ENCODE assay signal across 24 cellular contexts in genomic region chr1:212152308-212152693, GRCh38.
DNase-seq lines count a peak whose midpoint lies in the region; FAIRE-seq and TF ChIP-seq lines count a peak whose summit lies in the region.
"Had no signal": no experiment of that assay in that cellular context is flagged by ENCODE, and none has a peak within 500 bp of the region (broad histone marks: within the 10 kb centered on the region; RNA-seq: fewer than 3 reads in every experiment).

No MANE protein-coding gene starts in this region.

- DNase-seq in COLO829 (ENCODE audit: low spot score) (peak; percentile 46), OCI-M1 (lab: John Stamatoyannopoulos, UW) (peak; percentile 99), bronchial epithelial cell (ENCODE audit: low read depth) (no peak), kidney glomerular epithelial cell (lab: John Stamatoyannopoulos, UW) (no peak), H7 (no peak), LoVo (ENCODE audit: low spot score) (no peak)
- no peak for DNase-seq in activated CD4-positive, CD25-positive, alpha-beta regulatory T cell treated with anti-CD3 and anti-CD28 coated beads, Interleukin-2, amount 50 U/mL, for 72 hours
- DNase-seq: activated B cell treated with CpG ODN at 0.5 μM for 24 hours; activated CD8-positive, alpha-beta T cell treated with anti-CD3 and anti-CD28 coated beads for 36 hours; activated naive CD4-positive, alpha-beta T cell treated with Interleukin-2 at 50 U/mL for 16 hours; amniotic stem cell; CD4-positive, alpha-beta T cell; central memory CD4-positive, alpha-beta T cell; DMS153; foreskin fibroblast; Karpas-422; left ventricle myocardium superior; NCI-H1105 treated with DMSO at 0.1 percent for 48 hours; NCI-H2081; stimulated activated CD4-positive, alpha-beta T cell treated with anti-CD3 and anti-CD28 coated beads, Interleukin-12 subunit alpha, Interleukin-12 subunit beta, amount 100 ng/mL, for 4 hours; stimulated activated CD4-positive, alpha-beta T cell treated with anti-CD3 and anti-CD28 coated beads, Interleukin-4, amount 100 ng/mL, for 4 hours; stimulated activated naive CD8-positive, alpha-beta T cell treated with anti-CD3 and anti-CD28 coated beads, Interleukin-15, Interleukin-2, amounts not matched to agents 100 U/mL and 50 U/mL, for 24 hours; T-helper 17 cell had no signal

- FAIRE-seq in bronchial epithelial cell (lab: Jason Lieb, UNC): peak; percentile 32

- WGBS in mesodermal cell (ENCODE audit: insufficient coverage in 2 of 2), 2 experiments: 75 to 88% methylated on average over 1 to 2 of the region's 2 CpGs

- H3K36me3 ChIP-seq in bronchial epithelial cell (ENCODE audit: control insufficient read depth, insufficient read depth, low read length) (no peaks in the 10 kb centered on the region), mesodermal cell (ENCODE audit: control insufficient read depth, insufficient read depth, low read length) (no peaks in the 10 kb centered on the region), H7 (replicated peaks; ENCODE audit: control insufficient read depth, insufficient read depth, low read length) (no peaks in the 10 kb centered on the region)

- H3K9me3 ChIP-seq in mesodermal cell (ENCODE audit: control insufficient read depth, low read length): no peaks in the 10 kb centered on the region

- peak overlapping the region; percentile 10 for H3K27ac ChIP-seq in mesodermal cell (ENCODE audit: low read depth, low read length, severe bottlenecking)

- H3K4me3 ChIP-seq in bronchial epithelial cell (ENCODE audit: low read depth, low read length): no peak overlapping the region
- no peak overlapping the region for H3K4me3 ChIP-seq in mesodermal cell (ENCODE audit: extremely low read depth, insufficient read depth, low read length, poor library complexity, severe bottlenecking)
- H3K4me3 ChIP-seq in H7 (ENCODE audit: insufficient read depth, low read depth, low read length): no peak overlapping the region

- peaks cover 3% of the 10 kb centered on the region for H3K4me1 ChIP-seq in mesodermal cell (ENCODE audit: control insufficient read depth, insufficient read depth, low read length, poor library complexity, severe bottlenecking)

- H3K27me3 ChIP-seq in bronchial epithelial cell (ENCODE audit: control insufficient read depth, insufficient read depth, low read length) (no peaks in the 10 kb centered on the region), H7 (ENCODE audit: control insufficient read depth, insufficient read depth, low read length) (no peaks in the 10 kb centered on the region)

- no peak for TF ChIP-seq CTCF in bronchial epithelial cell (IDR thresholded peaks at IDR 0.05; ENCODE audit: insufficient read depth, low read length, severe bottlenecking)

Comparison
In these comparisons a context has a peak if more than half of its experiments do, and no peak if none do; other contexts are left out.
1. DNase-seq: peak in COLO829 (single experiment) and OCI-M1 (single experiment); none in bronchial epithelial cell (single experiment), kidney glomerular epithelial cell (single experiment), activated CD4-positive, CD25-positive, alpha-beta regulatory T cell treated with anti-CD3 and anti-CD28 coated beads, Interleukin-2, amount 50 U/mL, for 72 hours (single experiment), H7 (single experiment) and LoVo (single experiment).